ENCODE assay signal across 18 cellular contexts in genomic region chr2:238502956-238503791, GRCh38.
"Had no signal": no experiment of that assay in that cellular context is flagged by ENCODE, and none has a peak within 500 bp of the region (broad histone marks: within the 10 kb centered on the region; RNA-seq: fewer than 3 reads in every experiment).

No MANE protein-coding gene starts in this region.

- DNase-seq: activated CD4-positive, alpha-beta T cell treated with anti-CD3 and anti-CD28 coated beads, Interleukin-2, amount 50 U/mL, for 1 hour; activated T-cell treated with anti-CD3 and anti-CD28 coated beads, Interleukin-2, amount 50 U/mL, for 1 hour; amygdala; body of pancreas; central memory CD4-positive, alpha-beta T cell; colonic mucosa; effector CD4-positive, alpha-beta T cell; esophagus squamous epithelium; left ventricle myocardium superior; mesenchymal stem cell; stimulated activated CD4-positive, alpha-beta T cell treated with anti-CD3 and anti-CD28 coated beads, Interleukin-12 subunit alpha, Interleukin-12 subunit beta, amount 100 ng/mL, for 4 hours; stimulated activated CD4-positive, alpha-beta T cell treated with anti-CD3 and anti-CD28 coated beads, Interleukin-2, amount 100 ng/mL, for 24 hours; thyroid gland had no signal

- H3K4me1 ChIP-seq: body of pancreas, colonic mucosa, esophagus squamous epithelium, thyroid gland had no signal

- FAIRE-seq: endothelial cell of umbilical vein had no signal

- H3K9me3 ChIP-seq: body of pancreas, colonic mucosa, esophagus squamous epithelium, thyroid gland had no signal

- H3K4me2 ChIP-seq: hepatocyte had no signal

- H3K27ac ChIP-seq: body of pancreas, colonic mucosa, esophagus squamous epithelium, hepatocyte, thyroid gland had no signal

- H3K79me2 ChIP-seq: hepatocyte had no signal

- H3K36me3 ChIP-seq: colonic mucosa, esophagus squamous epithelium, thyroid gland had no signal

- H3K4me1 Mint-ChIP-seq: stimulated activated memory B cell treated with anti-CD40 and anti-IgM and Interleukin-4, amounts not matched to agents 10 μg/mL and 1 μg/mL and 100 μg/mL, for 72 hours had no signal

- H3K27me3 ChIP-seq: body of pancreas, colonic mucosa, hepatocyte, thyroid gland had no signal

- H3K4me3 Mint-ChIP-seq: natural killer cell treated with Interleukin-12 subunit alpha and Interleukin-12 subunit beta and Interleukin-15 and Interleukin-18, amount 100 ng/mL, for 72 hours; stimulated activated memory B cell treated with anti-CD40 and anti-IgM and Interleukin-4, amounts not matched to agents 10 μg/mL and 1 μg/mL and 100 μg/mL, for 72 hours had no signal

- H2AFZ ChIP-seq: hepatocyte had no signal

- H3K4me3 ChIP-seq: body of pancreas, colonic mucosa, esophagus squamous epithelium, hepatocyte, thyroid gland had no signal

- H3K27me3 Mint-ChIP-seq: stimulated activated memory B cell treated with anti-CD40 and anti-IgM and Interleukin-4, amounts not matched to agents 10 μg/mL and 1 μg/mL and 100 μg/mL, for 72 hours had no signal

- ATAC-seq: activated naive CD4-positive, alpha-beta T cell treated with anti-CD3 and anti-CD28 coated beads, Interleukin-2, amount 50 U/mL, for 72 hours; body of pancreas; left ventricle myocardium superior; stimulated activated memory B cell treated with anti-CD40 and anti-IgM and Interleukin-4, amounts not matched to agents 10 μg/mL and 1 μg/mL and 100 μg/mL, for 72 hours had no signal

- H3K9me3 Mint-ChIP-seq: activated naive CD4-positive, alpha-beta T cell treated with anti-CD3 and anti-CD28 coated beads, Interleukin-2, amount 50 U/mL, for 72 hours; natural killer cell treated with Interleukin-12 subunit alpha and Interleukin-12 subunit beta and Interleukin-15 and Interleukin-18, amount 100 ng/mL, for 72 hours had no signal

- H3K36me3 Mint-ChIP-seq: activated naive CD4-positive, alpha-beta T cell treated with anti-CD3 and anti-CD28 coated beads, Interleukin-2, amount 50 U/mL, for 72 hours; natural killer cell treated with Interleukin-12 subunit alpha and Interleukin-12 subunit beta and Interleukin-15 and Interleukin-18, amount 100 ng/mL, for 72 hours; stimulated activated memory B cell treated with anti-CD40 and anti-IgM and Interleukin-4, amounts not matched to agents 10 μg/mL and 1 μg/mL and 100 μg/mL, for 72 hours had no signal

- H3K27ac Mint-ChIP-seq: activated naive CD4-positive, alpha-beta T cell treated with anti-CD3 and anti-CD28 coated beads, Interleukin-2, amount 50 U/mL, for 72 hours; natural killer cell treated with Interleukin-12 subunit alpha and Interleukin-12 subunit beta and Interleukin-15 and Interleukin-18, amount 100 ng/mL, for 72 hours; stimulated activated memory B cell treated with anti-CD40 and anti-IgM and Interleukin-4, amounts not matched to agents 10 μg/mL and 1 μg/mL and 100 μg/mL, for 72 hours had no signal
